9 cellular contexts compared by ENCODE assay signal in the genomic region with DNA sequence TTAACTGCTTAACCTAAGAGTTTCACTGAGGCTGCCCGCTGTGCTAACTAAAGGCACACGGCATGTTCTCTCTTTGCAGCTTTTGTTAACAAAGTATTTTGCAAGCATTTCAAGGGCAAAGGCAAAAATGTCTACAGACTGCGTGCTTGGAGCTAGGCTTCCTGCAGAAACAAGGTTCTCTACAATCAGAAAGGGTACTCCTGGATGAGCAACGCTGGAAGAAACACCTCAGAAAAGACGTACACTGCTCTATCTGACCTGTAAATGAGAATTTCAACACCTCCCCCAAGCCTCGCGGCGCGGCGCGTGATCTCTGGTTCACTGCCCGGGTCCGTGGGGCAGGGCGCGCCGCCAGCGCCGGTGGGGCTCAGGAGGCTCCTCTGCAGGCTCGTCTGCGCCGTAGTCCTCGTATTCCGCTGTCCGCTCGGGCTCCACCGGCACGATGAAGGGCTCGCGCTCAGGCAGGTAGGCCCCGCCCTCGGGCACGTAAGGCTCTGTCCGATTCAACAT.
DNase-seq lines count a peak whose midpoint lies in the region; ATAC-seq, FAIRE-seq and TF ChIP-seq lines count a peak whose summit lies in the region.
"Had no signal": no experiment of that assay in that cellular context is flagged by ENCODE, and none has a peak within 500 bp of the region (broad histone marks: within the 10 kb centered on the region; RNA-seq: fewer than 3 reads in every experiment).

No MANE protein-coding gene starts in this region.

- DNase-seq in HuH-7.5 (ENCODE audit: low spot score) (peak; percentile 49), choroid plexus epithelial cell (ENCODE audit: low read depth) (peak; percentile 67), HepG2 (ENCODE audit: low spot score) (peak; percentile 3), smooth muscle cell (lab: John Stamatoyannopoulos, UW; ENCODE audit: unreplicated experiment) (no peak), epidermal melanocyte (ENCODE audit: insufficient read length, low spot score) (no peak), NCI-H2029 treated with DMSO at 0.1 percent for 48 hours (lab: John Stamatoyannopoulos, UW) (no peak)
- no peak for DNase-seq in activated T-cell treated with anti-CD3 and anti-CD28 coated beads, Interleukin-2, amount 50 U/mL, for 4 hours
- DNase-seq: activated CD8-positive, alpha-beta T cell treated with anti-CD3 and anti-CD28 coated beads, Interleukin-2, amount 10 ng/mL, durations not matched to agents 7 days and 5 days had no signal

- H3K4me2 ChIP-seq in HepG2 (ENCODE audit: low read depth, low read length) (peak overlapping the region; percentile 59), smooth muscle cell (peak overlapping the region; percentile 83)

- TF ChIP-seq EP300 in HepG2 (IDR thresholded peaks at IDR 0.05; ENCODE audit: low read depth in 2 of 2, low read length in 2 of 2) (no peak), HepG2 (CRISPR knock-in tag; IDR thresholded peaks at IDR 0.05; ENCODE audit: borderline replicate concordance) (no peak)

- H3K4me1 ChIP-seq in HepG2 (ENCODE audit: insufficient read depth, low read length) (peaks cover 11% of the 10 kb centered on the region; the same call in 1 of the 2 replicates), smooth muscle cell (ENCODE audit: low read depth) (no peaks in the 10 kb centered on the region)

- FAIRE-seq in HepG2 (lab: Jason Lieb, UNC), result no peak

- TF ChIP-seq RAD21 in HepG2 (CRISPR knock-in tag; IDR thresholded peaks at IDR 0.05), result no peak

- intact Hi-C loops in HepG2 (cut with micrococcal nuclease; ENCODE audit: unreplicated experiment), result no loop called here

- H3K4me3 ChIP-seq in choroid plexus epithelial cell (ENCODE audit: low read depth, low read length) (peak overlapping the region; percentile 54), HepG2 (replicated peaks in 1 of 3; ENCODE audit: insufficient read depth in 1 of 3, low read depth in 2 of 3, low read length in 3 of 3) (peak overlapping the region in 2 of 3 experiments; percentile 12 to 51; a peak in 4 of 6 replicates), smooth muscle cell (peak overlapping the region; percentile 45)

- H3K79me2 ChIP-seq in HepG2 (ENCODE audit: insufficient read depth, low read length) (no peaks in the 10 kb centered on the region), smooth muscle cell (ENCODE audit: low read depth) (no peaks in the 10 kb centered on the region)

- WGBS in HepG2 (ENCODE audit: low lambda C conversion rate), result 0% methylated on average over 5 of the region's 33 CpGs
- WGBS in smooth muscle cell (ENCODE audit: low lambda C conversion rate), result 17% methylated on average over 33 of the region's 33 CpGs

- TF ChIP-seq POLR2A in HepG2 (IDR thresholded peaks at IDR 0.05; ENCODE audit: insufficient read depth in 1 of 2, low read depth in 2 of 2, low read length in 2 of 2), result no peak

- in situ Hi-C loops in HepG2 (cut with HindIII; ENCODE audit: extremely low pct_ligation_motif_present, low pct_unique_long_range_greater_than_20kb), result no loop called here

- no peaks in the 10 kb centered on the region for H3K4me1 Mint-ChIP-seq in activated T-cell treated with anti-CD3 and anti-CD28 coated beads, Interleukin-2, amount 50 U/mL, for 4 hours (ENCODE audit: low read depth)

- no peak overlapping the region for H3K4me3 Mint-ChIP-seq in activated T-cell treated with anti-CD3 and anti-CD28 coated beads, Interleukin-2, amount 50 U/mL, for 4 hours
- H3K4me3 Mint-ChIP-seq: activated CD8-positive, alpha-beta T cell treated with anti-CD3 and anti-CD28 coated beads, Interleukin-2, amount 10 ng/mL, durations not matched to agents 7 days and 5 days had no signal

- H4K20me1 ChIP-seq in HepG2 (ENCODE audit: insufficient read depth, low read length) (no peaks in the 10 kb centered on the region), smooth muscle cell (ENCODE audit: low read depth) (no peaks in the 10 kb centered on the region)

- ATAC-seq in HepG2, result peak; percentile 98
- ATAC-seq in activated T-cell treated with anti-CD3 and anti-CD28 coated beads, Interleukin-2, amount 50 U/mL, for 4 hours, result no peak
- ATAC-seq in HG03439 (IDR thresholded peaks at IDR 0.05; ENCODE audit: unreplicated experiment), result no peak
- ATAC-seq: activated CD8-positive, alpha-beta T cell treated with anti-CD3 and anti-CD28 coated beads, Interleukin-2, amount 10 ng/mL, durations not matched to agents 7 days and 5 days had no signal

- CTCF ChIA-PET in HepG2 (lab: Yijun Ruan, JAX; ENCODE audit: low intra/inter-chr PET ratio, low total read pairs), result no interaction called here

- POLR2A ChIA-PET in HepG2 (lab: Yijun Ruan, JAX), result no interaction called here

- H3K9me3 ChIP-seq in HepG2 (ENCODE audit: low read length) (no peaks in the 10 kb centered on the region), smooth muscle cell (replicated peaks; ENCODE audit: low read depth) (no peaks in the 10 kb centered on the region)

- no peaks in the 10 kb centered on the region for H3K9me3 Mint-ChIP-seq in activated T-cell treated with anti-CD3 and anti-CD28 coated beads, Interleukin-2, amount 50 U/mL, for 4 hours

- H3K36me3 Mint-ChIP-seq in activated T-cell treated with anti-CD3 and anti-CD28 coated beads, Interleukin-2, amount 50 U/mL, for 4 hours (ENCODE audit: insufficient read depth), result no peaks in the 10 kb centered on the region

- H3K27me3 ChIP-seq in HepG2 (ENCODE audit: control insufficient read depth in 1 of 2, insufficient read depth in 2 of 2, low read length in 2 of 2), result peaks cover 1 to 10% of the 10 kb centered on the region in 2 experiments; a peak in 3 of 5 replicates
- H3K27me3 ChIP-seq in smooth muscle cell (ENCODE audit: low read depth), result peaks cover 38% of the 10 kb centered on the region

- H3K9ac ChIP-seq in HepG2 (ENCODE audit: insufficient read depth, low read depth, low read length) (no peak overlapping the region), smooth muscle cell (ENCODE audit: low read depth) (no peak overlapping the region)

- no peaks in the 10 kb centered on the region for H3F3A ChIP-seq in smooth muscle cell (ENCODE audit: low read depth)

- H3K27me3 Mint-ChIP-seq in activated T-cell treated with anti-CD3 and anti-CD28 coated beads, Interleukin-2, amount 50 U/mL, for 4 hours (ENCODE audit: low read depth), result peaks cover 21% of the 10 kb centered on the region

- BruUV-seq in HepG2 (replicated peaks; lab: Mats Ljungman, UMichigan), result no TSS peak

- H3K27ac ChIP-seq in HepG2 (ENCODE audit: extremely low read length, insufficient read depth, low read length) (no peak overlapping the region), smooth muscle cell (ENCODE audit: low read depth) (no peak overlapping the region)

- H3K36me3 ChIP-seq in HepG2 (replicated peaks in 1 of 2; ENCODE audit: control insufficient read depth in 1 of 2, insufficient read depth in 2 of 2, low read length in 2 of 2) (no peaks in the 10 kb centered on the region), smooth muscle cell (ENCODE audit: low read depth) (peaks cover 2% of the 10 kb centered on the region)

- TF ChIP-seq CTCF in choroid plexus epithelial cell (conservative IDR thresholded peaks at IDR 0.05; ENCODE audit: low read depth, low read length), result no peak
- TF ChIP-seq CTCF in HepG2 (CRISPR knock-in tag; IDR thresholded peaks at IDR 0.05), result no peak
- TF ChIP-seq CTCF in smooth muscle cell (IDR thresholded peaks at IDR 0.05; ENCODE audit: borderline replicate concordance, insufficient read depth, poor library complexity, severe bottlenecking), result no peak

- H2AFZ ChIP-seq in HepG2 (ENCODE audit: low read length), result no peak overlapping the region
- H2AFZ ChIP-seq in smooth muscle cell (ENCODE audit: low read depth), result peak overlapping the region; percentile 15

TF ChIP-seq in HepG2, 621 proteins besides CTCF, POLR2A, EP300 and RAD21 (continues in another document):
- TF ChIP-seq CHD2 (IDR thresholded peaks at IDR 0.05; ENCODE audit: low read depth, low read length) (0 out of 2 replicates have a peak, but pooled peaks have one; percentile 44), ZMYM4 (CRISPR knock-in tag; IDR thresholded peaks at IDR 0.05) (no peak), CHD4 (IDR thresholded peaks at IDR 0.05; ENCODE audit: borderline replicate concordance, low read length) (no peak), HNRNPLL (IDR thresholded peaks at IDR 0.05; ENCODE audit: low read depth, low read length, poor library complexity, severe bottlenecking) (peak; percentile 60), HHEX (CRISPR knock-in tag; IDR thresholded peaks at IDR 0.05) (no peak), SNAI1 (CRISPR knock-in tag; IDR thresholded peaks at IDR 0.05; ENCODE audit: borderline replicate concordance) (no peak), CEBPB (IDR thresholded peaks at IDR 0.05; ENCODE audit: borderline replicate concordance, low read depth, low read length) (peak; percentile 7; the same call in 1 of the 2 replicates), ZC3H13 (CRISPR knock-in tag; IDR thresholded peaks at IDR 0.05) (no peak)
- TF ChIP-seq, protein P1, sequence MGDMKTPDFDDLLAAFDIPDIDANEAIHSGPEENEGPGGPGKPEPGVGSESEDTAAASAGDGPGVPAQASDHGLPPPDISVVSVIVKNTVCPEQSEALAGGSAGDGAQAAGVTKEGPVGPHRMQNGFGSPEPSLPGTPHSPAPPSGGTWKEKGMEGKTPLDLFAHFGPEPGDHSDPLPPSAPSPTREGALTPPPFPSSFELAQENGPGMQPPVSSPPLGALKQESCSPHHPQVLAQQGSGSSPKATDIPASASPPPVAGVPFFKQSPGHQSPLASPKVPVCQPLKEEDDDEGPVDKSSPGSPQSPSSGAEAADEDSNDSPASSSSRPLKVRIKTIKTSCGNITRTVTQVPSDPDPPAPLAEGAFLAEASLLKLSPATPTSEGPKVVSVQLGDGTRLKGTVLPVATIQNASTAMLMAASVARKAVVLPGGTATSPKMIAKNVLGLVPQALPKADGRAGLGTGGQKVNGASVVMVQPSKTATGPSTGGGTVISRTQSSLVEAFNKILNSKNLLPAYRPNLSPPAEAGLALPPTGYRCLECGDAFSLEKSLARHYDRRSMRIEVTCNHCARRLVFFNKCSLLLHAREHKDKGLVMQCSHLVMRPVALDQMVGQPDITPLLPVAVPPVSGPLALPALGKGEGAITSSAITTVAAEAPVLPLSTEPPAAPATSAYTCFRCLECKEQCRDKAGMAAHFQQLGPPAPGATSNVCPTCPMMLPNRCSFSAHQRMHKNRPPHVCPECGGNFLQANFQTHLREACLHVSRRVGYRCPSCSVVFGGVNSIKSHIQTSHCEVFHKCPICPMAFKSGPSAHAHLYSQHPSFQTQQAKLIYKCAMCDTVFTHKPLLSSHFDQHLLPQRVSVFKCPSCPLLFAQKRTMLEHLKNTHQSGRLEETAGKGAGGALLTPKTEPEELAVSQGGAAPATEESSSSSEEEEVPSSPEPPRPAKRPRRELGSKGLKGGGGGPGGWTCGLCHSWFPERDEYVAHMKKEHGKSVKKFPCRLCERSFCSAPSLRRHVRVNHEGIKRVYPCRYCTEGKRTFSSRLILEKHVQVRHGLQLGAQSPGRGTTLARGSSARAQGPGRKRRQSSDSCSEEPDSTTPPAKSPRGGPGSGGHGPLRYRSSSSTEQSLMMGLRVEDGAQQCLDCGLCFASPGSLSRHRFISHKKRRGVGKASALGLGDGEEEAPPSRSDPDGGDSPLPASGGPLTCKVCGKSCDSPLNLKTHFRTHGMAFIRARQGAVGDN (CRISPR knock-in tag; IDR thresholded peaks at IDR 0.05), result peak; percentile 41

Comparison
In these comparisons a context has a peak if more than half of its experiments do, and no peak if none do; other contexts are left out.
1. DNase-seq: peak in HuH-7.5 (single experiment), choroid plexus epithelial cell (single experiment) and HepG2 (single experiment); none in smooth muscle cell (single experiment), activated T-cell treated with anti-CD3 and anti-CD28 coated beads, Interleukin-2, amount 50 U/mL, for 4 hours (single experiment), epidermal melanocyte (single experiment) and NCI-H2029 treated with DMSO at 0.1 percent for 48 hours (single experiment).
2. Peak in every context shown above with its lines, with median percentiles within 50 percentile points of each other: H3K4me3 ChIP-seq.